ENCODE assay signal across 8 cellular contexts in genomic region chr9:85941617-85941930, GRCh38. TPM values are rescaled to one million over a fixed set of nuclear protein-coding genes. Genes with fewer than 3 reads are reported as not detected.
DNase-seq lines count a peak whose midpoint lies in the region; ATAC-seq and TF ChIP-seq lines count a peak whose summit lies in the region.

No MANE protein-coding gene starts in this region.

- ATAC-seq in GM18870 (IDR thresholded peaks at IDR 0.05; ENCODE audit: unreplicated experiment) (peak; percentile 2), GM21360 (IDR thresholded peaks at IDR 0.05; ENCODE audit: unreplicated experiment) (no peak)

- H3K4me3 ChIP-seq in SK-N-MC (peak overlapping the region; percentile 96), fibroblast of the aortic adventitia (ENCODE audit: low read depth, low read length) (peak overlapping the region; percentile 87), rectal smooth muscle tissue (ENCODE audit: low read length) (peak overlapping the region; percentile 83)

- peak overlapping the region; percentile 52 for H3K27ac ChIP-seq in SK-N-MC
- H3K27ac ChIP-seq in rectal smooth muscle tissue (ENCODE audit: low read depth, low read length): peak overlapping the region; percentile 95

- no peak for TF ChIP-seq CTCF in fibroblast of the aortic adventitia (IDR thresholded peaks at IDR 0.05; ENCODE audit: insufficient read depth, low read length)

- DNase-seq in SK-N-MC (ENCODE audit: low read depth, low spot score) (no peak), fibroblast of the aortic adventitia (ENCODE audit: low read depth) (no peak), retina (no peak), NOMO-1 treated with dmso at 0.1 percent for 144 hours (lab: John Stamatoyannopoulos, UW; ENCODE audit: unreplicated experiment) (no peak), T-helper 9 cell (no peak)

- H3K4me1 ChIP-seq in rectal smooth muscle tissue (ENCODE audit: control insufficient read depth, insufficient read depth, low read length): peaks cover 23% of the 10 kb centered on the region

- H3K9ac ChIP-seq in SK-N-MC (ENCODE audit: insufficient read length) (peak overlapping the region; percentile 96), rectal smooth muscle tissue (ENCODE audit: low read length) (peak overlapping the region; percentile 26)

- H3K27me3 ChIP-seq in rectal smooth muscle tissue (ENCODE audit: control insufficient read depth, insufficient read depth, low read length): no peaks in the 10 kb centered on the region

- peaks cover 37% of the 10 kb centered on the region for H3K36me3 ChIP-seq in SK-N-MC (ENCODE audit: insufficient read depth, low read length)
- H3K36me3 ChIP-seq in rectal smooth muscle tissue (ENCODE audit: control insufficient read depth, insufficient read depth, low read length): peaks cover 3% of the 10 kb centered on the region

- H3K9me3 ChIP-seq in SK-N-MC (ENCODE audit: low read depth, low read length): no peaks in the 10 kb centered on the region

RNA-seq across cellular contexts. Expression of gene NAA35, which starts 0.6 kb away (rescaled TPM):
- total RNA-seq in fibroblast of the aortic adventitia (ENCODE audit: low replicate concordance): 25.9 and 47.0 TPM in 2 replicates
